Comparison of ENCODE assay signal across 16 cellular contexts in genomic region chr17:307295-307691, GRCh38.
"Had no signal": no experiment of that assay in that cellular context is flagged by ENCODE, and none has a peak within 500 bp of the region (broad histone marks: within the 10 kb centered on the region; RNA-seq: fewer than 3 reads in every experiment).

No MANE protein-coding gene starts in this region.

- H3K4me1 Mint-ChIP-seq: activated naive CD8-positive, alpha-beta T cell treated with anti-CD3 and anti-CD28 coated beads, Interleukin-2, amount 10 ng/mL, durations not matched to agents 7 days and 5 days had no signal

- FAIRE-seq: bronchial epithelial cell, keratinocyte had no signal

- H3K36me3 Mint-ChIP-seq: activated naive CD8-positive, alpha-beta T cell treated with anti-CD3 and anti-CD28 coated beads, Interleukin-2, amount 10 ng/mL, durations not matched to agents 7 days and 5 days had no signal

- H3K9me3 Mint-ChIP-seq: activated naive CD8-positive, alpha-beta T cell treated with anti-CD3 and anti-CD28 coated beads, Interleukin-2, amount 10 ng/mL, durations not matched to agents 7 days and 5 days; activated T-helper 1 cell treated with anti-CD3 and anti-CD28 coated beads, Interleukin-12 subunit alpha, Interleukin-12 subunit beta, Interleukin-2, Interleukin-4 antibody, amounts not matched to agents 30 ng/mL and 10 ng/mL and 1 ng/mL, durations not matched to agents 14 hours and 24 hours and 36 hours; neural crest cell; stimulated activated naive CD8-positive, alpha-beta T cell treated with anti-CD3 and anti-CD28 coated beads, Interleukin-15, Interleukin-2, amounts not matched to agents 100 ng/mL and 50 ng/mL, for 24 hours had no signal

- DNase-seq: activated naive CD8-positive, alpha-beta T cell treated with anti-CD3 and anti-CD28 coated beads, Interleukin-2, amount 10 ng/mL, durations not matched to agents 7 days and 5 days; anterior cingulate cortex; hippocampal formation; mesenchymal stem cell; trophoblast cell had no signal

- H3K27me3 ChIP-seq: suprapubic skin had no signal

- H3K4me3 Mint-ChIP-seq: activated naive CD8-positive, alpha-beta T cell treated with anti-CD3 and anti-CD28 coated beads, Interleukin-2, amount 10 ng/mL, durations not matched to agents 7 days and 5 days; activated T-helper 1 cell treated with anti-CD3 and anti-CD28 coated beads, Interleukin-12 subunit alpha, Interleukin-12 subunit beta, Interleukin-2, Interleukin-4 antibody, amounts not matched to agents 30 ng/mL and 10 ng/mL and 1 ng/mL, durations not matched to agents 14 hours and 24 hours and 36 hours; stimulated activated naive CD8-positive, alpha-beta T cell treated with anti-CD3 and anti-CD28 coated beads, Interleukin-15, Interleukin-2, amounts not matched to agents 100 ng/mL and 50 ng/mL, for 24 hours had no signal

- H3K9me3 ChIP-seq: left lung, suprapubic skin had no signal

- ATAC-seq: left lung had no signal

- H2AFZ ChIP-seq: parathyroid adenoma had no signal

- H3K27ac Mint-ChIP-seq: activated naive CD8-positive, alpha-beta T cell treated with anti-CD3 and anti-CD28 coated beads, Interleukin-2, amount 10 ng/mL, durations not matched to agents 7 days and 5 days; activated T-helper 1 cell treated with anti-CD3 and anti-CD28 coated beads, Interleukin-12 subunit alpha, Interleukin-12 subunit beta, Interleukin-2, Interleukin-4 antibody, amounts not matched to agents 30 ng/mL and 10 ng/mL and 1 ng/mL, durations not matched to agents 14 hours and 24 hours and 36 hours; stimulated activated naive CD8-positive, alpha-beta T cell treated with anti-CD3 and anti-CD28 coated beads, Interleukin-15, Interleukin-2, amounts not matched to agents 100 ng/mL and 50 ng/mL, for 24 hours had no signal

- H3K79me2 ChIP-seq: parathyroid adenoma had no signal

- H3K27me3 Mint-ChIP-seq: activated naive CD8-positive, alpha-beta T cell treated with anti-CD3 and anti-CD28 coated beads, Interleukin-2, amount 10 ng/mL, durations not matched to agents 7 days and 5 days; stimulated activated naive CD8-positive, alpha-beta T cell treated with anti-CD3 and anti-CD28 coated beads, Interleukin-15, Interleukin-2, amounts not matched to agents 100 ng/mL and 50 ng/mL, for 24 hours had no signal

- H3K27ac ChIP-seq: left lung, parathyroid adenoma, SK-N-MC, suprapubic skin had no signal

- H3K4me2 ChIP-seq: smooth muscle cell had no signal

- H3K36me3 ChIP-seq: left lung, suprapubic skin had no signal

- H3K4me3 ChIP-seq: dorsolateral prefrontal cortex, left lung, SK-N-MC, smooth muscle cell, suprapubic skin had no signal

- H3K4me1 ChIP-seq: left lung, parathyroid adenoma had no signal

- H3K9ac ChIP-seq: parathyroid adenoma had no signal
